ENCODE assay signal across 1 cellular context in genomic region chr16:2024026-2024425, GRCh38.
TF ChIP-seq lines count a peak whose summit lies in the region.

No MANE protein-coding gene starts in this region.

TF ChIP-seq in IMR-90, 13 proteins besides CTCF, POLR2A, EP300 and RAD21:
- no peak for TF ChIP-seq FOS (IDR thresholded peaks at IDR 0.05; ENCODE audit: low read depth, low read length)
- TF ChIP-seq USF2 (IDR thresholded peaks at IDR 0.05; ENCODE audit: low read depth, low read length), result no peak
